ENCODE assay signal across 12 cellular contexts in the genomic region with DNA sequence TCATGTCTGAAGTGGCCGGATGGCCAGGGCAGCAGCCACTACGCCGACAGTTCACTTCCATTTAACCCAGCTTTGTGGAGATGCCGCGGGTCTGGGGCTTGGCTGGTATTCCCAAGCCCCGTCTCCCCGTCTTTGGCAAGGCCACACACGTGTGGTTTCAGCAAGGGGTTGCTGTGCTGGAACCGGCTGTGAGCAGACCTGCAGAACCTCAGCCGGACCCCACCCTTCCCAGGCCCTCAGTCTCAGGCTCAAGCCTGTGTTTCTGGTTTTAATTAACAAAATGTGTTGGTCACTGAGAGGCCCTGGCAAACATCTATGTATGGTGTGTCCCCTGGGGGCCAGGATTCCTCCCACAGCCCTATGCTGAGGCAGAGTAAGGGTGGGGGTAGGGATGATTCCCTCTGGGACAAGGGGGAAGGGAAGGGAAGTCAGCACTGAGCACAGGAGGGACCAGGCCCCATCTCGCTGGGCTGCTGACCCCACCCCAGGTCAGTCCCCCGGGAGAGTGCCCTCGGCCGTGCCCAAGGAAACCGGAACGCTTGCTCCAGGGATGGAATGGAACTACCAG. TPM values are rescaled to one million over a fixed set of nuclear protein-coding genes. Genes with fewer than 3 reads are reported as not detected.
DNase-seq lines count a peak whose midpoint lies in the region; ATAC-seq and TF ChIP-seq lines count a peak whose summit lies in the region.
"Had no signal": no experiment of that assay in that cellular context is flagged by ENCODE, and none has a peak within 500 bp of the region (broad histone marks: within the 10 kb centered on the region; RNA-seq: fewer than 3 reads in every experiment).

No MANE protein-coding gene starts in this region.

- H3K9me3 ChIP-seq in spleen, result no peaks in the 10 kb centered on the region

- 71 to 83% (median 81%) methylated on average over 16 of the region's 16 CpGs for WGBS in spleen, 5 donors

- DNase-seq in EL (peak; percentile 42), spleen (peak; percentile 64), HEK293T (ENCODE audit: extremely low spot score) (no peak), kidney tubule cell (ENCODE audit: low spot score) (no peak)
- DNase-seq: activated naive CD4-positive, alpha-beta T cell treated with anti-CD3 and anti-CD28 coated beads, Interleukin-2, amount 50 U/mL, for 16 hours; Calu3; erythroblast; HCEC 1CT had no signal

- peaks cover 6% of the 10 kb centered on the region for H3K36me3 Mint-ChIP-seq in brain

- H3K9me3 Mint-ChIP-seq in brain, result no peaks in the 10 kb centered on the region

- CTCF ChIA-PET in HEK293T (lab: Yijun Ruan, JAX), result no interaction called here

- H3K4me3 Mint-ChIP-seq in brain, result peak overlapping the region in 2 of 5 experiments; percentile 59 to 73

- peaks cover 7 to 99% (median 48%) of the 10 kb centered on the region in 6 donors for H3K4me1 ChIP-seq in spleen

- H3K27ac Mint-ChIP-seq in brain, result peak overlapping the region in 4 of 5 experiments; percentile 45 to 88 (median 52)

- POLR2A ChIA-PET in HEK293T (lab: Yijun Ruan, JAX), result no interaction called here

- no peak for TF ChIP-seq POLR2A in spleen (IDR thresholded peaks at IDR 0.05)

- H3K4me1 Mint-ChIP-seq in brain, result peaks cover 89% of the 10 kb centered on the region

- no peak for ATAC-seq in GM18870 (IDR thresholded peaks at IDR 0.05; ENCODE audit: unreplicated experiment)
- no peak for ATAC-seq in HG03175 (IDR thresholded peaks at IDR 0.05; ENCODE audit: unreplicated experiment)

- no peak for TF ChIP-seq CTCF in brain (conservative IDR thresholded peaks at IDR 0.05)
- no peak for TF ChIP-seq CTCF in spleen (IDR thresholded peaks at IDR 0.05 in 8 of 11, conservative IDR thresholded peaks at IDR 0.05 in 3 of 11)

- H3K27ac ChIP-seq in layer of hippocampus (ENCODE audit: low read depth, low read length) (peak overlapping the region; percentile 46), spleen (peak overlapping the region in 5 of 8 donors; percentile 21 to 80 (median 48))

- intact Hi-C loops in spleen (cut with DNase I; ENCODE audit: low total_unique reads), result no loop called here

- H3K27me3 ChIP-seq in layer of hippocampus (ENCODE audit: control insufficient read depth, insufficient read depth, low read length) (no peaks in the 10 kb centered on the region), spleen (replicated peaks in 1 of 7) (peaks cover 0 to 5% (median 0%) of the 10 kb centered on the region in 7 donors)

- H3K36me3 ChIP-seq in spleen, result peaks cover 0 to 21% (median 0%) of the 10 kb centered on the region in 6 donors

- peak overlapping the region in 1 of 8 donors; percentile 3 for H3K4me3 ChIP-seq in spleen

- no peaks in the 10 kb centered on the region for H3K27me3 Mint-ChIP-seq in brain

TF ChIP-seq in HEK293T, 16 proteins besides CTCF, POLR2A, EP300 and RAD21:
- no peak for TF ChIP-seq HDGF (IDR thresholded peaks at IDR 0.05; ENCODE audit: borderline replicate concordance)
- no peak for TF ChIP-seq NFRKB (IDR thresholded peaks at IDR 0.05)
- TF ChIP-seq ZNF384 (IDR thresholded peaks at IDR 0.05), result no peak
- no peak for TF ChIP-seq SUZ12 (IDR thresholded peaks at IDR 0.05)
- no peak for TF ChIP-seq L3MBTL2 (conservative IDR thresholded peaks at IDR 0.05)
- TF ChIP-seq, protein P1, sequence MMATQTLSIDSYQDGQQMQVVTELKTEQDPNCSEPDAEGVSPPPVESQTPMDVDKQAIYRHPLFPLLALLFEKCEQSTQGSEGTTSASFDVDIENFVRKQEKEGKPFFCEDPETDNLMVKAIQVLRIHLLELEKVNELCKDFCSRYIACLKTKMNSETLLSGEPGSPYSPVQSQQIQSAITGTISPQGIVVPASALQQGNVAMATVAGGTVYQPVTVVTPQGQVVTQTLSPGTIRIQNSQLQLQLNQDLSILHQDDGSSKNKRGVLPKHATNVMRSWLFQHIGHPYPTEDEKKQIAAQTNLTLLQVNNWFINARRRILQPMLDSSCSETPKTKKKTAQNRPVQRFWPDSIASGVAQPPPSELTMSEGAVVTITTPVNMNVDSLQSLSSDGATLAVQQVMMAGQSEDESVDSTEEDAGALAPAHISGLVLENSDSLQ (IDR thresholded peaks at IDR 0.05), result no peak
- no peak for TF ChIP-seq TARDBP (IDR thresholded peaks at IDR 0.05)

RNA-seq across cellular contexts. Expression of gene OSBPL5, which starts 9.3 kb away (rescaled TPM):
- polyA plus RNA-seq in brain (ENCODE audit: insufficient read depth, low read depth, low replicate concordance) (5.5 TPM), spleen (10 to 100 TPM in 2 of 3 donors, 1 to 10 TPM in 1; 5.1 to 21.6 (median 10.7) TPM)
- total RNA-seq in spleen, result 10 to 100 TPM; 37.2 to 91.2 (median 73.3) TPM

Comparison
In these comparisons a context has a peak if more than half of its experiments do, and no peak if none do; other contexts are left out.
1. DNase-seq: peak in EL (single experiment) and spleen (single experiment); none in HEK293T (single experiment) and kidney tubule cell (single experiment).